ENCODE assay signal across 15 cellular contexts in genomic region chr2:42207826-42208225, GRCh38.
"Had no signal": no experiment of that assay in that cellular context is flagged by ENCODE, and none has a peak within 500 bp of the region (broad histone marks: within the 10 kb centered on the region; RNA-seq: fewer than 3 reads in every experiment).

No MANE protein-coding gene starts in this region.

- DNase-seq: effector memory CD4-positive, alpha-beta T cell; heart left ventricle; hippocampal formation; kidney glomerular epithelial cell; naive thymus-derived CD4-positive, alpha-beta T cell; stimulated activated CD4-positive, alpha-beta T cell treated with anti-CD3 and anti-CD28 coated beads, Interleukin-2, amount 100 ng/mL, for 24 hours; stimulated activated CD4-positive, alpha-beta T cell treated with anti-CD3 and anti-CD28 coated beads, Interleukin-4, amount 100 ng/mL, for 4 hours; stimulated activated naive CD4-positive, alpha-beta T cell; stomach; substantia nigra; trophoblast cell had no signal

- H3K9me3 Mint-ChIP-seq: naive thymus-derived CD4-positive, alpha-beta T cell had no signal

- H3K9me3 ChIP-seq: heart left ventricle, neutrophil, stomach, thoracic aorta had no signal

- H3K27me3 Mint-ChIP-seq: naive thymus-derived CD4-positive, alpha-beta T cell had no signal

- ATAC-seq: esophagus mucosa; heart left ventricle; naive thymus-derived CD4-positive, alpha-beta T cell; sciatic nerve had no signal

- H3K36me3 ChIP-seq: heart left ventricle, neutrophil, stomach, thoracic aorta had no signal

- H3K27me3 ChIP-seq: heart left ventricle, neutrophil, stomach had no signal

- H3K27ac ChIP-seq: heart left ventricle, stomach, thoracic aorta had no signal

- H3K4me3 ChIP-seq: heart left ventricle, stomach, thoracic aorta had no signal
